8 cellular contexts compared by ENCODE assay signal in genomic region chr14:103546651-103547454, GRCh38. TPM values are rescaled to one million over a fixed set of nuclear protein-coding genes. Genes with fewer than 3 reads are reported as not detected.
DNase-seq lines count a peak whose midpoint lies in the region; ATAC-seq, FAIRE-seq and TF ChIP-seq lines count a peak whose summit lies in the region.

No MANE protein-coding gene starts in this region.

- H3K27ac ChIP-seq in A549 = no peak overlapping the region

- H3K4me1 Mint-ChIP-seq in activated CD4-positive, alpha-beta T cell treated with anti-CD3 and anti-CD28 coated beads, Interleukin-2, amount 10 ng/mL, durations not matched to agents 7 days and 5 days = no peaks in the 10 kb centered on the region
- H3K4me1 Mint-ChIP-seq in chondrocyte (ENCODE audit: low read depth) = peaks cover 17% of the 10 kb centered on the region

- CTCF ChIA-PET in A549 (lab: Yijun Ruan, JAX) = interaction anchor here (0.6 to 28.8 kb wide), 12 partner anchors 11 to 852 kb away, joined by 3 to 489 read pairs (median 16); partner anchors contain the start of genes BAG5, CKB, COA8 and TRMT61A
- CTCF ChIA-PET in activated CD4-positive, alpha-beta T cell treated with anti-CD3 and anti-CD28 coated beads, Interleukin-2, amount 10 ng/mL, durations not matched to agents 7 days and 5 days (lab: Charles Lee) = interaction anchor here (0.6 to 2.2 kb wide), 9 partner anchors 8 to 54 kb away, joined by 3 to 15 read pairs (median 6); partner anchors contain the start of gene CKB

- POLR2A ChIA-PET in A549 (lab: Yijun Ruan, JAX) = interaction anchor here (0.6 kb wide), 1 partner anchor 873 kb away, joined by 7 read pairs; no protein-coding TSS in a partner anchor
- POLR2A ChIA-PET in activated CD4-positive, alpha-beta T cell treated with anti-CD3 and anti-CD28 coated beads, Interleukin-2, amount 10 ng/mL, durations not matched to agents 7 days and 5 days (lab: Charles Lee) = no interaction called here

- H3K27me3 Mint-ChIP-seq in activated CD4-positive, alpha-beta T cell treated with anti-CD3 and anti-CD28 coated beads, Interleukin-2, amount 10 ng/mL, durations not matched to agents 7 days and 5 days = no peaks in the 10 kb centered on the region
- no peaks in the 10 kb centered on the region for H3K27me3 Mint-ChIP-seq in chondrocyte (ENCODE audit: low read depth)

- no peak for TF ChIP-seq POLR2A in A549 (IDR thresholded peaks at IDR 0.05; ENCODE audit: low read length)

- no peak overlapping the region for H3K4me3 ChIP-seq in A549

- WGBS in A549 (ENCODE audit: missing lambda C conversion rate) = 25% methylated on average over 13 of the region's 21 CpGs

- DNase-seq in A549 (ENCODE audit: low read depth in 1 of 2, low spot score in 1 of 2) (peak; percentile 62 to 83), GM19238 (ENCODE audit: insufficient read length, low spot score) (peak; percentile 92), NCI-H2196 (lab: John Stamatoyannopoulos, UW; ENCODE audit: unreplicated experiment) (peak; percentile 44), chondrocyte (ENCODE audit: low spot score) (peak; percentile 90), lung microvascular endothelial cell (ENCODE audit: low read depth in 2 of 2) (peak; percentile 51 to 69)
- DNase-seq in activated CD4-positive, alpha-beta T cell treated with anti-CD3 and anti-CD28 coated beads, Interleukin-2, amount 10 ng/mL, durations not matched to agents 7 days and 5 days = peak; percentile 76
- peak; percentile 37 to 52 for DNase-seq in stimulated activated CD8-positive, alpha-beta memory T cell treated with anti-CD3 and anti-CD28 coated beads, Interleukin-15, amount 100 ng/mL, for 4 hours (ENCODE audit: low read depth in 2 of 2)

- no peak overlapping the region for H3K4me2 ChIP-seq in A549

- H3K9me3 ChIP-seq in A549 = no peaks in the 10 kb centered on the region

- H3K4me3 Mint-ChIP-seq in activated CD4-positive, alpha-beta T cell treated with anti-CD3 and anti-CD28 coated beads, Interleukin-2, amount 10 ng/mL, durations not matched to agents 7 days and 5 days = no peak overlapping the region
- H3K4me3 Mint-ChIP-seq in chondrocyte (ENCODE audit: unreplicated experiment) = no peak overlapping the region

- FAIRE-seq in A549 (lab: Jason Lieb, UNC) = no peak

- no peaks in the 10 kb centered on the region for H3K36me3 Mint-ChIP-seq in activated CD4-positive, alpha-beta T cell treated with anti-CD3 and anti-CD28 coated beads, Interleukin-2, amount 10 ng/mL, durations not matched to agents 7 days and 5 days (ENCODE audit: low read depth)
- no peaks in the 10 kb centered on the region for H3K36me3 Mint-ChIP-seq in chondrocyte (ENCODE audit: low read depth)

- H3K4me1 ChIP-seq in A549 = peaks cover 18% of the 10 kb centered on the region

- TF ChIP-seq RAD21 in A549 (conservative IDR thresholded peaks at IDR 0.05 in 1 of 2, IDR thresholded peaks at IDR 0.05 in 1 of 2) = peak; percentile 96 to 97

- no peak overlapping the region for H3K27ac Mint-ChIP-seq in activated CD4-positive, alpha-beta T cell treated with anti-CD3 and anti-CD28 coated beads, Interleukin-2, amount 10 ng/mL, durations not matched to agents 7 days and 5 days
- no peak overlapping the region for H3K27ac Mint-ChIP-seq in chondrocyte (ENCODE audit: unreplicated experiment)

- H3K9me3 Mint-ChIP-seq in activated CD4-positive, alpha-beta T cell treated with anti-CD3 and anti-CD28 coated beads, Interleukin-2, amount 10 ng/mL, durations not matched to agents 7 days and 5 days = no peaks in the 10 kb centered on the region
- H3K9me3 Mint-ChIP-seq in chondrocyte (ENCODE audit: low read depth) = no peaks in the 10 kb centered on the region

- no peak for TF ChIP-seq EP300 in A549 (IDR thresholded peaks at IDR 0.05)

- peak; percentile 42 to 81 for ATAC-seq in A549
- ATAC-seq in HG02610 (IDR thresholded peaks at IDR 0.05; ENCODE audit: unreplicated experiment) = no peak

- TF ChIP-seq CTCF in A549 (IDR thresholded peaks at IDR 0.05) (peak; percentile 94), chondrocyte (IDR thresholded peaks at IDR 0.05) (peak; percentile 100)

TF ChIP-seq in A549, 52 proteins besides CTCF, POLR2A, EP300 and RAD21 (continues in another document):
- TF ChIP-seq EHF (CRISPR knock-in tag; IDR thresholded peaks at IDR 0.05) (no peak), ZC3H11A (IDR thresholded peaks at IDR 0.05) (no peak), CEBPB (IDR thresholded peaks at IDR 0.05) (no peak), MAZ (IDR thresholded peaks at IDR 0.05; ENCODE audit: borderline replicate concordance, low read depth, low read length) (peak; percentile 68; the same call in 1 of the 2 replicates), MYC (IDR thresholded peaks at IDR 0.05; ENCODE audit: borderline replicate concordance, low read length) (no peak), HES2 (IDR thresholded peaks at IDR 0.05) (no peak), BCL3 (IDR thresholded peaks at IDR 0.05) (no peak), EHMT2 (IDR thresholded peaks at IDR 0.05; ENCODE audit: low read depth) (no peak), KDM5A (IDR thresholded peaks at IDR 0.05) (no peak), HDAC2 (IDR thresholded peaks at IDR 0.05) (no peak), POLR2AphosphoS2 (conservative IDR thresholded peaks at IDR 0.05; ENCODE audit: low read length) (no peak), MAX (IDR thresholded peaks at IDR 0.05) (peak; percentile 49; the same call in 1 of the 2 replicates)

RNA-seq across cellular contexts. Expression of gene BAG5, which starts 15.6 kb away (rescaled TPM):
- polyA plus RNA-seq in A549 (2011; rRNA removed) (20.4 and 20.8 TPM in 2 replicates), A549 (2017; fragmentation: RNase III; extraction: RNeasy Plus Mini Kit Qiagen cat#74134 plus additional on column Dnase treatment) (23.8 to 25.4 TPM (median 24.8 TPM) in 3 replicates)
- polyA plus RNA-seq in A549 (2012; cell fraction: cytosol; rRNA removed) = 4.7 and 5.6 TPM in 2 replicates
- polyA plus RNA-seq in A549 (2012; cell fraction: nucleus; rRNA removed) = 2.6 and 4.8 TPM in 2 replicates
- polyA minus RNA-seq in A549 (2011; rRNA and poly(A)+ RNA removed) = 16.9 and 19.1 TPM in 2 replicates
- 10 to 100 TPM; 29.8 to 30.5 TPM for total RNA-seq in activated CD4-positive, alpha-beta T cell treated with anti-CD3 and anti-CD28 coated beads, Interleukin-2, amount 10 ng/mL, durations not matched to agents 7 days and 5 days
- total RNA-seq in chondrocyte (22.6 to 25.7 TPM (median 23.2 TPM) in 3 replicates), lung microvascular endothelial cell (20.7 and 25.4 TPM in 2 replicates)

RNA-seq across cellular contexts. Expression of gene COA8, which starts 15.9 kb away (rescaled TPM):
- polyA plus RNA-seq in A549 (2011; rRNA removed) = 23.2 and 29.8 TPM in 2 replicates
- polyA plus RNA-seq in A549 (2012; cell fraction: cytosol; rRNA removed) = 11.0 and 14.3 TPM in 2 replicates
- polyA plus RNA-seq in A549 (2012; cell fraction: nucleus; rRNA removed) = 5.5 and 5.6 TPM in 2 replicates
- polyA plus RNA-seq in A549 (2017; fragmentation: RNase III; extraction: RNeasy Plus Mini Kit Qiagen cat#74134 plus additional on column Dnase treatment) = 32.1 to 38.2 TPM (median 34.9 TPM) in 3 replicates
- polyA minus RNA-seq in A549 (2011; rRNA and poly(A)+ RNA removed) = 3.6 and 4.1 TPM in 2 replicates
- 10 to 100 TPM; 24.7 to 24.9 TPM for total RNA-seq in activated CD4-positive, alpha-beta T cell treated with anti-CD3 and anti-CD28 coated beads, Interleukin-2, amount 10 ng/mL, durations not matched to agents 7 days and 5 days
- total RNA-seq in chondrocyte = 39.1 to 51.9 TPM (median 50.7 TPM) in 3 replicates
- 19.4 and 23.2 TPM in 2 replicates for total RNA-seq in lung microvascular endothelial cell

RNA-seq across cellular contexts. Expression of gene TRMT61A, which starts 17.9 kb away (rescaled TPM):
- polyA plus RNA-seq in A549 (2011; rRNA removed) = 8.3 TPM in 2 replicates
- 27.2 and 40.2 TPM in 2 replicates for polyA plus RNA-seq in A549 (2012; cell fraction: cytosol; rRNA removed)
- 56.6 and 72.3 TPM in 2 replicates for polyA plus RNA-seq in A549 (2012; cell fraction: nucleus; rRNA removed)
- polyA plus RNA-seq in A549 (2017; fragmentation: RNase III; extraction: RNeasy Plus Mini Kit Qiagen cat#74134 plus additional on column Dnase treatment) = 19.3 to 20.5 TPM (median 19.4 TPM) in 3 replicates
- polyA minus RNA-seq in A549 (2011; rRNA and poly(A)+ RNA removed) = 7.1 and 8.4 TPM in 2 replicates
- total RNA-seq in activated CD4-positive, alpha-beta T cell treated with anti-CD3 and anti-CD28 coated beads, Interleukin-2, amount 10 ng/mL, durations not matched to agents 7 days and 5 days = 1 to 10 TPM; 7.0 to 8.8 TPM
- 9.9 to 10.3 TPM (median 10.0 TPM) in 3 replicates for total RNA-seq in chondrocyte
- 3.1 and 5.4 TPM in 2 replicates for total RNA-seq in lung microvascular endothelial cell

RNA-seq across cellular contexts. Expression of gene CKB, which starts 24.2 kb away (rescaled TPM):
- 39.4 and 52.3 TPM in 2 replicates for polyA plus RNA-seq in A549 (2011; rRNA removed)
- 209 and 212 TPM in 2 replicates for polyA plus RNA-seq in A549 (2012; cell fraction: cytosol; rRNA removed)
- 253 and 407 TPM in 2 replicates for polyA plus RNA-seq in A549 (2012; cell fraction: nucleus; rRNA removed)
- polyA plus RNA-seq in A549 (2017; fragmentation: RNase III; extraction: RNeasy Plus Mini Kit Qiagen cat#74134 plus additional on column Dnase treatment) = 63.6 to 79.8 TPM (median 72.0 TPM) in 3 replicates
- 13.0 and 19.4 TPM in 2 replicates for polyA minus RNA-seq in A549 (2011; rRNA and poly(A)+ RNA removed)
- total RNA-seq in activated CD4-positive, alpha-beta T cell treated with anti-CD3 and anti-CD28 coated beads, Interleukin-2, amount 10 ng/mL, durations not matched to agents 7 days and 5 days = under 1 TPM; 0.52 to 0.67 TPM
- 81.0 to 141 TPM (median 139 TPM) in 3 replicates for total RNA-seq in chondrocyte
- total RNA-seq in lung microvascular endothelial cell = 1.5 and 11.9 TPM in 2 replicates
